Comparison of ENCODE assay signal across 8 cellular contexts in genomic region chr11:86192858-86193257, GRCh38. TPM values are rescaled to one million over a fixed set of nuclear protein-coding genes. Genes with fewer than 3 reads are reported as not detected.
DNase-seq lines count a peak whose midpoint lies in the region; ATAC-seq and TF ChIP-seq lines count a peak whose summit lies in the region.

No MANE protein-coding gene starts in this region.

- no peaks in the 10 kb centered on the region for H3K9me2 ChIP-seq in PC-3 (replicated peaks; ENCODE audit: low read length)

- H3K4me1 ChIP-seq in PC-3 (ENCODE audit: insufficient read depth, low read length) (peaks cover 7% of the 10 kb centered on the region; the same call in 1 of the 2 replicates), liver (ENCODE audit: control insufficient read depth in 4 of 4, insufficient read depth in 4 of 4, low read length in 3 of 4) (peaks cover 0 to 17% (median under 1%) of the 10 kb centered on the region in 4 donors)

- no peaks in the 10 kb centered on the region for H3K36me3 Mint-ChIP-seq in HFFc6 (ENCODE audit: low read depth)

- TF ChIP-seq CTCF in PC-3 (conservative IDR thresholded peaks at IDR 0.05; ENCODE audit: low read depth, low read length) (no peak), liver (IDR thresholded peaks at IDR 0.05; ENCODE audit: low read depth, low read length, missing input control) (no peak), HFFc6 (IDR thresholded peaks at IDR 0.05) (no peak)

- intact Hi-C loops in PC-3 (cut with micrococcal nuclease) = loop anchor here (1.0 to 10.0 kb wide), 3 partner anchors 151 to 338 kb away; partner anchors contain the start of gene CCDC83

- TF ChIP-seq RAD21 in liver (IDR thresholded peaks at IDR 0.05) = no peak

- H3K9me3 ChIP-seq in PC-3 (ENCODE audit: low read length) (no peaks in the 10 kb centered on the region), liver (ENCODE audit: control insufficient read depth in 4 of 4, low read length in 3 of 4) (no peaks in the 10 kb centered on the region)

- peak overlapping the region; percentile 11; the same call in 1 of the 2 replicates for H3K9ac ChIP-seq in PC-3 (ENCODE audit: low read length)
- H3K9ac ChIP-seq in liver (ENCODE audit: low read depth in 1 of 2, low read length in 2 of 2) = no peak overlapping the region

- H2AFZ ChIP-seq in PC-3 (ENCODE audit: low read length) = peak overlapping the region; percentile 71

- no peaks in the 10 kb centered on the region for H3K9me3 Mint-ChIP-seq in HFFc6

- no peaks in the 10 kb centered on the region for H3F3A ChIP-seq in PC-3 (ENCODE audit: low read length, unreplicated experiment)

- H3K4me3 ChIP-seq in PC-3 (ENCODE audit: low read length) = peak overlapping the region; percentile 60; the same call in 1 of the 2 replicates
- peak overlapping the region in 1 of 3 donors; percentile 28 for H3K4me3 ChIP-seq in liver (ENCODE audit: low read depth in 1 of 3, low read length in 3 of 3)

- peak overlapping the region; percentile 75 for H3K4me2 ChIP-seq in PC-3 (ENCODE audit: low read length)

- no peaks in the 10 kb centered on the region for H3K27me3 Mint-ChIP-seq in HFFc6 (ENCODE audit: insufficient read depth)

- CTCF ChIA-PET in PC-3 (lab: Charles Lee) = interaction anchor here (1.1 to 1.2 kb wide), 2 partner anchors 77 to 151 kb away, joined by 5 to 7 read pairs; no protein-coding TSS in a partner anchor

- H3K4me3 Mint-ChIP-seq in HFFc6 = no peak overlapping the region

- DNase-seq in PC-3 = no peak
- DNase-seq in D341Med (ENCODE audit: low spot score) = no peak
- DNase-seq in HFFc6 = no peak

- H3K27ac Mint-ChIP-seq in HFFc6 = no peak overlapping the region; the same call in 1 of the 2 replicates

- no peaks in the 10 kb centered on the region for H4K20me1 ChIP-seq in PC-3 (ENCODE audit: low read length)

- ATAC-seq in GM18861 (IDR thresholded peaks at IDR 0.05; ENCODE audit: unreplicated experiment) = peak; percentile 13
- peak; percentile 13 for ATAC-seq in HG03064 (IDR thresholded peaks at IDR 0.05; ENCODE audit: low read depth, unreplicated experiment)
- ATAC-seq in PC-3 = no peak
- ATAC-seq in HG03457 (IDR thresholded peaks at IDR 0.05; ENCODE audit: unreplicated experiment) = no peak
- no peak for ATAC-seq in SK-N-SH treated with all-trans-retinoic acid at 6 μM for 48 hours

- H3K36me3 ChIP-seq in PC-3 (ENCODE audit: low read depth, low read length) (no peaks in the 10 kb centered on the region), liver (ENCODE audit: control insufficient read depth in 4 of 4, insufficient read depth in 3 of 4, low read depth in 1 of 4, low read length in 3 of 4) (no peaks in the 10 kb centered on the region)

- BruUV-seq in PC-3 (replicated peaks; lab: Mats Ljungman, UMichigan) = TSS peak; percentile 55

- H3K27me3 ChIP-seq in PC-3 (ENCODE audit: low read length) = no peaks in the 10 kb centered on the region
- H3K27me3 ChIP-seq in liver (ENCODE audit: control insufficient read depth in 4 of 4, insufficient read depth in 4 of 4, low read length in 3 of 4) = no peaks in the 10 kb centered on the region

- H3K79me2 ChIP-seq in PC-3 (ENCODE audit: low read length) = no peaks in the 10 kb centered on the region

- POLR2A ChIA-PET in PC-3 (lab: Charles Lee; ENCODE audit: unreplicated experiment) = no interaction called here

- H3K27ac ChIP-seq in PC-3 (ENCODE audit: low read length) = no peak overlapping the region
- peak overlapping the region; percentile 68 to 80 for H3K27ac ChIP-seq in liver (ENCODE audit: low read depth in 1 of 2, low read length in 2 of 2)

- peaks cover 31% of the 10 kb centered on the region for H3K4me1 Mint-ChIP-seq in HFFc6 (ENCODE audit: low read depth)

- WGBS in liver = 76% methylated on average over 1 of the region's 1 CpG

TF ChIP-seq in liver, 16 proteins besides CTCF, POLR2A, EP300 and RAD21 (continues in another document):
- TF ChIP-seq, protein P1, sequence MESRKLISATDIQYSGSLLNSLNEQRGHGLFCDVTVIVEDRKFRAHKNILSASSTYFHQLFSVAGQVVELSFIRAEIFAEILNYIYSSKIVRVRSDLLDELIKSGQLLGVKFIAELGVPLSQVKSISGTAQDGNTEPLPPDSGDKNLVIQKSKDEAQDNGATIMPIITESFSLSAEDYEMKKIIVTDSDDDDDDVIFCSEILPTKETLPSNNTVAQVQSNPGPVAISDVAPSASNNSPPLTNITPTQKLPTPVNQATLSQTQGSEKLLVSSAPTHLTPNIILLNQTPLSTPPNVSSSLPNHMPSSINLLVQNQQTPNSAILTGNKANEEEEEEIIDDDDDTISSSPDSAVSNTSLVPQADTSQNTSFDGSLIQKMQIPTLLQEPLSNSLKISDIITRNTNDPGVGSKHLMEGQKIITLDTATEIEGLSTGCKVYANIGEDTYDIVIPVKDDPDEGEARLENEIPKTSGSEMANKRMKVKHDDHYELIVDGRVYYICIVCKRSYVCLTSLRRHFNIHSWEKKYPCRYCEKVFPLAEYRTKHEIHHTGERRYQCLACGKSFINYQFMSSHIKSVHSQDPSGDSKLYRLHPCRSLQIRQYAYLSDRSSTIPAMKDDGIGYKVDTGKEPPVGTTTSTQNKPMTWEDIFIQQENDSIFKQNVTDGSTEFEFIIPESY (IDR thresholded peaks at IDR 0.05) = no peak
- no peak for TF ChIP-seq GABPA (IDR thresholded peaks at IDR 0.05 in 1 of 2, conservative IDR thresholded peaks at IDR 0.05 in 1 of 2)
- no peak for TF ChIP-seq YY1 (IDR thresholded peaks at IDR 0.05)
- TF ChIP-seq RXRA (IDR thresholded peaks at IDR 0.05) = no peak

TF ChIP-seq in SK-N-SH treated with all-trans-retinoic acid at 6 μM for 48 hours, 23 proteins besides CTCF, POLR2A, EP300 and RAD21:
- TF ChIP-seq ESRRG (CRISPR knock-in tag; IDR thresholded peaks at IDR 0.05) = no peak
- TF ChIP-seq, protein P2, sequence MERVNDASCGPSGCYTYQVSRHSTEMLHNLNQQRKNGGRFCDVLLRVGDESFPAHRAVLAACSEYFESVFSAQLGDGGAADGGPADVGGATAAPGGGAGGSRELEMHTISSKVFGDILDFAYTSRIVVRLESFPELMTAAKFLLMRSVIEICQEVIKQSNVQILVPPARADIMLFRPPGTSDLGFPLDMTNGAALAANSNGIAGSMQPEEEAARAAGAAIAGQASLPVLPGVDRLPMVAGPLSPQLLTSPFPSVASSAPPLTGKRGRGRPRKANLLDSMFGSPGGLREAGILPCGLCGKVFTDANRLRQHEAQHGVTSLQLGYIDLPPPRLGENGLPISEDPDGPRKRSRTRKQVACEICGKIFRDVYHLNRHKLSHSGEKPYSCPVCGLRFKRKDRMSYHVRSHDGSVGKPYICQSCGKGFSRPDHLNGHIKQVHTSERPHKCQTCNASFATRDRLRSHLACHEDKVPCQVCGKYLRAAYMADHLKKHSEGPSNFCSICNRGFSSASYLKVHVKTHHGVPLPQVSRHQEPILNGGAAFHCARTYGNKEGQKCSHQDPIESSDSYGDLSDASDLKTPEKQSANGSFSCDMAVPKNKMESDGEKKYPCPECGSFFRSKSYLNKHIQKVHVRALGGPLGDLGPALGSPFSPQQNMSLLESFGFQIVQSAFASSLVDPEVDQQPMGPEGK (CRISPR knock-in tag; IDR thresholded peaks at IDR 0.05; ENCODE audit: borderline replicate concordance) = no peak
- TF ChIP-seq ZFP3 (CRISPR knock-in tag; IDR thresholded peaks at IDR 0.05) = no peak
- no peak for TF ChIP-seq TCF4 (CRISPR knock-in tag; IDR thresholded peaks at IDR 0.05; ENCODE audit: borderline replicate concordance)
- no peak for TF ChIP-seq ISL1 (CRISPR knock-in tag; IDR thresholded peaks at IDR 0.05)
- TF ChIP-seq ARNTL (CRISPR knock-in tag; IDR thresholded peaks at IDR 0.05; ENCODE audit: borderline replicate concordance, low read depth) = no peak
- no peak for TF ChIP-seq ZNF70 (CRISPR knock-in tag; IDR thresholded peaks at IDR 0.05)
- TF ChIP-seq CREB5 (CRISPR knock-in tag; IDR thresholded peaks at IDR 0.05; ENCODE audit: low read depth) = no peak
- TF ChIP-seq ZFP30 (CRISPR knock-in tag; IDR thresholded peaks at IDR 0.05) = no peak
- TF ChIP-seq OSR1 (CRISPR knock-in tag; IDR thresholded peaks at IDR 0.05) = no peak
- TF ChIP-seq ZNF565 (CRISPR knock-in tag; conservative IDR thresholded peaks at IDR 0.05; ENCODE audit: low read depth) = no peak

RNA-seq across cellular contexts. Expression of gene EED, which starts 51.7 kb away (rescaled TPM):
- 17.6 and 19.4 TPM in 2 replicates for total RNA-seq in PC-3 (2014; rRNA removed)
- total RNA-seq in liver = 10 to 100 TPM; 10.0 to 17.1 TPM
- polyA plus RNA-seq in liver = 1 to 10 TPM; 5.4 to 6.3 TPM
- 10 to 100 TPM; 14.6 to 19.8 (median 17.1) TPM for total RNA-seq in HFFc6 (2021; fragmentation: NEBNext Ultra II Directional; extraction: Animal tissue kit (Norgen Biotek cat#: 25700))

Comparison
In these comparisons a context has a peak if more than half of its experiments do, and no peak if none do; other contexts are left out.
1. ATAC-seq: peak in GM18861 (single experiment) and HG03064 (single experiment); none in PC-3 (single experiment), HG03457 (single experiment) and SK-N-SH treated with all-trans-retinoic acid at 6 μM for 48 hours (single experiment).